In the genomic region with DNA sequence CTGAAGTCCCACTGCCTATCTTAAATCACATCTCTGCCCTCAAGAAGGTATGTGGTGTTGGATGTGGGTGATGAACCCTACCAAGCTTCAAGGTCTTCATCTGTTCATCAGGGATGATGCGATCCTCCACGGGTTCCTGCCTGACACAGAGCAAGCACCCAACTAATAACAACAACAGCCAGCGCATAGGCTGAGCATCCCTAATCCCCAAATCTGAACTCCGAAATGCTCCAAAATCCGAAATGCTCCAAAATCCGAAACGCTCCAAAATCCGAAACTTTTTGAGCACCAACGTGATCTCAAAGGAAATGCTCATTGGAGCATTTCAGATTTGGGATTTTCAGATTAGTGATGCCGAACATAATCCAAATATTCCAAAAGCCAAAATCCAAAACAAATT, we compare ENCODE assay signal across 32 cellular contexts.
"Had no signal": no experiment of that assay in that cellular context is flagged by ENCODE, and none has a peak within 500 bp of the region (broad histone marks: within the 10 kb centered on the region; RNA-seq: fewer than 3 reads in every experiment).

No MANE protein-coding gene starts in this region.

- H3K4me3 Mint-ChIP-seq: activated CD4-positive, alpha-beta memory T cell treated with anti-CD3 and anti-CD28 coated beads for 36 hours; activated CD4-positive, alpha-beta T cell treated with anti-CD3 and anti-CD28 coated beads for 36 hours; activated CD4-positive, alpha-beta T cell treated with anti-CD3 and anti-CD28 coated beads, Interleukin-2, amount 10 ng/mL, durations not matched to agents 24 days and 14 days; activated CD8-positive, alpha-beta memory T cell treated with anti-CD3 and anti-CD28 coated beads, Interleukin-2, amount 10 ng/mL, durations not matched to agents 7 days and 5 days; activated CD8-positive, alpha-beta T cell treated with anti-CD3 and anti-CD28 coated beads, Interleukin-2, amount 10 ng/mL, durations not matched to agents 7 days and 5 days; activated naive CD4-positive, alpha-beta T cell treated with anti-CD3 and anti-CD28 coated beads for 36 hours; activated naive CD4-positive, alpha-beta T cell treated with anti-CD3 and anti-CD28 coated beads, Interleukin-2, amount 50 U/mL, for 24 hours; activated naive CD8-positive, alpha-beta T cell treated with anti-CD3 and anti-CD28 coated beads for 36 hours; activated naive CD8-positive, alpha-beta T cell treated with anti-CD3 and anti-CD28 coated beads, Interleukin-2, amount 50 U/mL, for 24 hours; activated T-helper 1 cell treated with anti-CD3 and anti-CD28 coated beads, Interleukin-12 subunit alpha, Interleukin-12 subunit beta, Interleukin-2, Interleukin-4 antibody, amounts not matched to agents 30 ng/mL and 10 ng/mL and 1 ng/mL, durations not matched to agents 14 hours and 24 hours and 36 hours; T-cell; T-helper 1 cell treated with Interleukin-12 subunit alpha and Interleukin-12 subunit beta and Interleukin-4 antibody, amounts not matched to agents 30 μg/mL and 1 μg/mL, for 36 hours had no signal

- H3K27ac Mint-ChIP-seq: activated CD4-positive, alpha-beta memory T cell treated with anti-CD3 and anti-CD28 coated beads for 36 hours; activated CD4-positive, alpha-beta T cell treated with anti-CD3 and anti-CD28 coated beads for 36 hours; activated CD4-positive, alpha-beta T cell treated with anti-CD3 and anti-CD28 coated beads, Interleukin-2, amount 10 ng/mL, durations not matched to agents 24 days and 14 days; activated CD8-positive, alpha-beta memory T cell treated with anti-CD3 and anti-CD28 coated beads, Interleukin-2, amount 10 ng/mL, durations not matched to agents 7 days and 5 days; activated CD8-positive, alpha-beta T cell treated with anti-CD3 and anti-CD28 coated beads, Interleukin-2, amount 10 ng/mL, durations not matched to agents 7 days and 5 days; activated naive CD4-positive, alpha-beta T cell treated with anti-CD3 and anti-CD28 coated beads for 36 hours; activated naive CD4-positive, alpha-beta T cell treated with anti-CD3 and anti-CD28 coated beads, Interleukin-2, amount 50 U/mL, for 24 hours; activated naive CD8-positive, alpha-beta T cell treated with anti-CD3 and anti-CD28 coated beads for 36 hours; activated naive CD8-positive, alpha-beta T cell treated with anti-CD3 and anti-CD28 coated beads, Interleukin-2, amount 50 U/mL, for 24 hours; activated T-helper 1 cell treated with anti-CD3 and anti-CD28 coated beads, Interleukin-12 subunit alpha, Interleukin-12 subunit beta, Interleukin-2, Interleukin-4 antibody, amounts not matched to agents 30 ng/mL and 10 ng/mL and 1 ng/mL, durations not matched to agents 14 hours and 24 hours and 36 hours; activated T-helper 2 cell treated with anti-CD3 and anti-CD28 coated beads, Interferon-gamma antibody, Interleukin-2, Interleukin-4, amounts not matched to agents 10 μg/mL and 5 μg/mL and 100 μg/mL, durations not matched to agents 14 hours and 24 hours and 36 hours; T-cell; T-helper 1 cell treated with Interleukin-12 subunit alpha and Interleukin-12 subunit beta and Interleukin-4 antibody, amounts not matched to agents 30 μg/mL and 1 μg/mL, for 36 hours had no signal

- H3K27me3 Mint-ChIP-seq: activated CD4-positive, alpha-beta memory T cell treated with anti-CD3 and anti-CD28 coated beads for 36 hours; activated CD4-positive, alpha-beta T cell treated with anti-CD3 and anti-CD28 coated beads for 36 hours; activated CD8-positive, alpha-beta memory T cell treated with anti-CD3 and anti-CD28 coated beads, Interleukin-2, amount 10 ng/mL, durations not matched to agents 7 days and 5 days; activated naive CD4-positive, alpha-beta T cell treated with anti-CD3 and anti-CD28 coated beads, Interleukin-2, amount 50 U/mL, for 24 hours; activated naive CD8-positive, alpha-beta T cell treated with anti-CD3 and anti-CD28 coated beads for 36 hours had no signal

- DNase-seq: activated CD4-positive, alpha-beta memory T cell treated with anti-CD3 and anti-CD28 coated beads for 36 hours; activated CD4-positive, alpha-beta T cell treated with anti-CD3 and anti-CD28 coated beads for 36 hours; activated CD4-positive, alpha-beta T cell treated with anti-CD3 and anti-CD28 coated beads, Interleukin-2, amount 10 ng/mL, durations not matched to agents 24 days and 14 days; activated CD4-positive, CD25-positive, alpha-beta regulatory T cell; activated CD4-positive, CD25-positive, alpha-beta regulatory T cell treated with anti-CD3 and anti-CD28 coated beads, Interleukin-2, amount 50 U/mL, for 72 hours; activated CD8-positive, alpha-beta memory T cell treated with anti-CD3 and anti-CD28 coated beads, Interleukin-2, amount 10 ng/mL, durations not matched to agents 7 days and 5 days; activated CD8-positive, alpha-beta memory T cell treated with anti-CD3 and anti-CD28 coated beads, Interleukin-2, amount 50 U/mL, for 4 hours; activated CD8-positive, alpha-beta T cell treated with anti-CD3 and anti-CD28 coated beads, Interleukin-2, amount 10 ng/mL, durations not matched to agents 7 days and 5 days; activated effector memory CD4-positive, alpha-beta T cell treated with anti-CD3 and anti-CD28 coated beads, Interleukin-2, amount 50 U/mL, for 16 hours; activated naive CD4-positive, alpha-beta T cell treated with anti-CD3 and anti-CD28 coated beads for 36 hours; activated naive CD8-positive, alpha-beta T cell treated with anti-CD3 and anti-CD28 coated beads for 36 hours; activated naive CD8-positive, alpha-beta T cell treated with anti-CD3 and anti-CD28 coated beads, Interleukin-2, amount 50 U/mL, for 24 hours; activated T-cell treated with anti-CD3 and anti-CD28 coated beads, Interleukin-2, amount 50 U/mL, for 1 hour; activated T-cell treated with anti-CD3 and anti-CD28 coated beads, Interleukin-2, amount 50 U/mL, for 48 hours; adrenal gland; amygdala; aorta; body of pancreas; caudate nucleus; cerebellar nuclear complex; colonic mucosa; effector CD8-positive, alpha-beta T cell; foreskin fibroblast; heart left ventricle; T-cell; T1000 had no signal

- H3K9me3 ChIP-seq: adrenal gland, body of pancreas, colonic mucosa, heart left ventricle had no signal

- H3K4me1 Mint-ChIP-seq: activated CD4-positive, alpha-beta T cell treated with anti-CD3 and anti-CD28 coated beads for 36 hours; activated CD4-positive, alpha-beta T cell treated with anti-CD3 and anti-CD28 coated beads, Interleukin-2, amount 10 ng/mL, durations not matched to agents 24 days and 14 days; activated CD8-positive, alpha-beta memory T cell treated with anti-CD3 and anti-CD28 coated beads, Interleukin-2, amount 10 ng/mL, durations not matched to agents 7 days and 5 days; activated naive CD4-positive, alpha-beta T cell treated with anti-CD3 and anti-CD28 coated beads, Interleukin-2, amount 50 U/mL, for 24 hours; activated naive CD8-positive, alpha-beta T cell treated with anti-CD3 and anti-CD28 coated beads for 36 hours; activated naive CD8-positive, alpha-beta T cell treated with anti-CD3 and anti-CD28 coated beads, Interleukin-2, amount 50 U/mL, for 24 hours; T-cell had no signal

- ATAC-seq: activated CD4-positive, alpha-beta T cell treated with anti-CD3 and anti-CD28 coated beads for 36 hours; activated CD8-positive, alpha-beta memory T cell treated with anti-CD3 and anti-CD28 coated beads, Interleukin-2, amount 10 ng/mL, durations not matched to agents 7 days and 5 days; activated CD8-positive, alpha-beta T cell treated with anti-CD3 and anti-CD28 coated beads, Interleukin-2, amount 10 ng/mL, durations not matched to agents 7 days and 5 days; activated naive CD8-positive, alpha-beta T cell treated with anti-CD3 and anti-CD28 coated beads, Interleukin-2, amount 50 U/mL, for 24 hours; body of pancreas; esophagus mucosa; heart left ventricle; T-cell had no signal

- FAIRE-seq: frontal cortex had no signal

- H3K27ac ChIP-seq: adrenal gland, body of pancreas, colonic mucosa, heart left ventricle had no signal

- H3K9me3 Mint-ChIP-seq: activated CD4-positive, alpha-beta memory T cell treated with anti-CD3 and anti-CD28 coated beads for 36 hours; activated CD4-positive, alpha-beta T cell treated with anti-CD3 and anti-CD28 coated beads, Interleukin-2, amount 10 ng/mL, durations not matched to agents 24 days and 14 days; activated naive CD4-positive, alpha-beta T cell treated with anti-CD3 and anti-CD28 coated beads for 36 hours; activated naive CD4-positive, alpha-beta T cell treated with anti-CD3 and anti-CD28 coated beads, Interleukin-2, amount 50 U/mL, for 24 hours; activated naive CD8-positive, alpha-beta T cell treated with anti-CD3 and anti-CD28 coated beads for 36 hours; activated naive CD8-positive, alpha-beta T cell treated with anti-CD3 and anti-CD28 coated beads, Interleukin-2, amount 50 U/mL, for 24 hours; activated T-helper 1 cell treated with anti-CD3 and anti-CD28 coated beads, Interleukin-12 subunit alpha, Interleukin-12 subunit beta, Interleukin-2, Interleukin-4 antibody, amounts not matched to agents 30 ng/mL and 10 ng/mL and 1 ng/mL, durations not matched to agents 14 hours and 24 hours and 36 hours; activated T-helper 2 cell treated with anti-CD3 and anti-CD28 coated beads, Interferon-gamma antibody, Interleukin-2, Interleukin-4, amounts not matched to agents 10 μg/mL and 5 μg/mL and 100 μg/mL, durations not matched to agents 14 hours and 24 hours and 36 hours; T-cell; T-helper 1 cell treated with Interleukin-12 subunit alpha and Interleukin-12 subunit beta and Interleukin-4 antibody, amounts not matched to agents 30 μg/mL and 1 μg/mL, for 36 hours had no signal

- H3K36me3 Mint-ChIP-seq: activated CD4-positive, alpha-beta memory T cell treated with anti-CD3 and anti-CD28 coated beads for 36 hours; activated CD8-positive, alpha-beta memory T cell treated with anti-CD3 and anti-CD28 coated beads, Interleukin-2, amount 10 ng/mL, durations not matched to agents 7 days and 5 days; activated naive CD4-positive, alpha-beta T cell treated with anti-CD3 and anti-CD28 coated beads, Interleukin-2, amount 50 U/mL, for 24 hours; activated naive CD8-positive, alpha-beta T cell treated with anti-CD3 and anti-CD28 coated beads for 36 hours; T-cell had no signal

- H3K4me3 ChIP-seq: adrenal gland, body of pancreas, colonic mucosa, heart left ventricle had no signal

- H3K27me3 ChIP-seq: adrenal gland, body of pancreas, colonic mucosa had no signal

- H3K36me3 ChIP-seq: adrenal gland, colonic mucosa, heart left ventricle had no signal

- H3K4me1 ChIP-seq: adrenal gland, body of pancreas, colonic mucosa, heart left ventricle had no signal
